Comparison of ENCODE assay signal across 13 cellular contexts in genomic region chr12:104865080-104865479, GRCh38.
DNase-seq lines count a peak whose midpoint lies in the region; ATAC-seq and TF ChIP-seq lines count a peak whose summit lies in the region.
"Had no signal": no experiment of that assay in that cellular context is flagged by ENCODE, and none has a peak within 500 bp of the region (broad histone marks: within the 10 kb centered on the region; RNA-seq: fewer than 3 reads in every experiment).

No MANE protein-coding gene starts in this region.

- H3K27me3 ChIP-seq in ACC112 (ENCODE audit: insufficient read depth, low read length) (no peaks in the 10 kb centered on the region), vagina (no peaks in the 10 kb centered on the region)
- H3K27me3 ChIP-seq: pancreas had no signal

- H3K9me3 Mint-ChIP-seq in endothelial cell (ENCODE audit: unreplicated experiment), result no peaks in the 10 kb centered on the region
- H3K9me3 Mint-ChIP-seq: brain had no signal

- intact Hi-C loops in vagina (cut with DNase I), result no loop called here

- H3K4me3 Mint-ChIP-seq in endothelial cell (ENCODE audit: unreplicated experiment), result no peak overlapping the region
- H3K4me3 Mint-ChIP-seq: brain had no signal

- H3K27ac ChIP-seq in ACC112 (ENCODE audit: low read depth, low read length), result 0 out of 2 replicates have a peak overlapping the region, but pooled peaks have one; percentile 12
- H3K27ac ChIP-seq in vagina, result no peak overlapping the region
- H3K27ac ChIP-seq: pancreas had no signal

- H3K4me1 ChIP-seq in ACC112 (ENCODE audit: control insufficient read depth, insufficient read depth, low read length, unreplicated experiment) (peaks cover 42% of the 10 kb centered on the region), vagina (no peaks in the 10 kb centered on the region)

- peak; percentile 65 for ATAC-seq in GM18861 (IDR thresholded peaks at IDR 0.05; ENCODE audit: unreplicated experiment)
- peak; percentile 66 for ATAC-seq in HG02885 (IDR thresholded peaks at IDR 0.05; ENCODE audit: poor library complexity, unreplicated experiment)
- ATAC-seq in HG03025 (IDR thresholded peaks at IDR 0.05; ENCODE audit: low FRiP score, unreplicated experiment), result no peak
- ATAC-seq: left lobe of liver had no signal

- H3K27me3 Mint-ChIP-seq in endothelial cell (ENCODE audit: unreplicated experiment), result no peaks in the 10 kb centered on the region

- no peak overlapping the region for H2AFZ ChIP-seq in ACC112 (ENCODE audit: low read length, unreplicated experiment)

- no peaks in the 10 kb centered on the region for H3K9me3 ChIP-seq in vagina
- H3K9me3 ChIP-seq: pancreas had no signal

- H3K79me2 ChIP-seq in ACC112 (ENCODE audit: control insufficient read depth, insufficient read depth, low read length, unreplicated experiment), result no peaks in the 10 kb centered on the region

- TF ChIP-seq POLR2A in vagina (IDR thresholded peaks at IDR 0.05), result no peak

- no peaks in the 10 kb centered on the region for H3K36me3 ChIP-seq in ACC112 (ENCODE audit: insufficient read depth, low read length)
- no peaks in the 10 kb centered on the region for H3K36me3 ChIP-seq in vagina

- in situ Hi-C loops in G401 (cut with HindIII; ENCODE audit: low sequenced_read_pairs), result no loop called here

- TF ChIP-seq CTCF in endothelial cell (IDR thresholded peaks at IDR 0.05; ENCODE audit: unreplicated experiment) (no peak), vagina (IDR thresholded peaks at IDR 0.05) (no peak)

- H3K4me3 ChIP-seq in ACC112 (ENCODE audit: low read depth, low read length) (no peak overlapping the region; the same call in 1 of the 2 replicates), vagina (no peak overlapping the region)
- H3K4me3 ChIP-seq: pancreas had no signal

- H3K4me1 Mint-ChIP-seq in endothelial cell (ENCODE audit: unreplicated experiment), result no peaks in the 10 kb centered on the region

- peak; percentile 13 for DNase-seq in RPMI7951 (ENCODE audit: low read depth)
- no peak for DNase-seq in endothelial cell (ENCODE audit: low spot score)
- DNase-seq in vagina (ENCODE audit: extremely low spot score in 2 of 2), result no peak
- no peak for DNase-seq in G401 (ENCODE audit: low spot score)
- DNase-seq: Karpas-422, NCI-H526 treated with DMSO at 0.1 percent for 48 hours, pancreas had no signal

- H3K36me3 Mint-ChIP-seq in endothelial cell (ENCODE audit: low read depth, unreplicated experiment), result no peaks in the 10 kb centered on the region
- H3K36me3 Mint-ChIP-seq: brain had no signal

- no peak overlapping the region for H3K27ac Mint-ChIP-seq in endothelial cell (ENCODE audit: unreplicated experiment)
- H3K27ac Mint-ChIP-seq: brain had no signal
